In genomic region chr20:41507851-41508250, GRCh38 we compare ENCODE assay signal across 13 cellular contexts.
"Had no signal": no experiment of that assay in that cellular context is flagged by ENCODE, and none has a peak within 500 bp of the region (broad histone marks: within the 10 kb centered on the region; RNA-seq: fewer than 3 reads in every experiment).

No MANE protein-coding gene starts in this region.

- H3K27me3 Mint-ChIP-seq: activated CD8-positive, alpha-beta memory T cell treated with anti-CD3 and anti-CD28 coated beads, Interleukin-2, amount 10 ng/mL, durations not matched to agents 7 days and 5 days; memory B cell had no signal

- H3K9me3 ChIP-seq: ascending aorta, pancreas, upper lobe of left lung had no signal

- H3K27me3 ChIP-seq: ascending aorta, pancreas, upper lobe of left lung had no signal

- H3K4me3 ChIP-seq: ascending aorta, left ventricle myocardium inferior, pancreas, upper lobe of left lung had no signal

- H3K4me3 Mint-ChIP-seq: activated CD8-positive, alpha-beta memory T cell treated with anti-CD3 and anti-CD28 coated beads, Interleukin-2, amount 10 ng/mL, durations not matched to agents 7 days and 5 days; activated T-cell treated with anti-CD3 and anti-CD28 coated beads, Interleukin-2, amount 50 U/mL, for 4 hours; memory B cell; stimulated activated effector memory CD8-positive, alpha-beta T cell treated with anti-CD3 and anti-CD28 coated beads, Interleukin-12 subunit alpha, Interleukin-12 subunit beta, amount 100 ng/mL, for 72 hours had no signal

- H3K27ac Mint-ChIP-seq: activated CD8-positive, alpha-beta memory T cell treated with anti-CD3 and anti-CD28 coated beads, Interleukin-2, amount 10 ng/mL, durations not matched to agents 7 days and 5 days; memory B cell; stimulated activated effector memory CD8-positive, alpha-beta T cell treated with anti-CD3 and anti-CD28 coated beads, Interleukin-12 subunit alpha, Interleukin-12 subunit beta, amount 100 ng/mL, for 72 hours had no signal

- ATAC-seq: activated CD8-positive, alpha-beta memory T cell treated with anti-CD3 and anti-CD28 coated beads, Interleukin-2, amount 10 ng/mL, durations not matched to agents 7 days and 5 days; activated T-cell treated with anti-CD3 and anti-CD28 coated beads, Interleukin-2, amount 50 U/mL, for 4 hours; stimulated activated effector memory CD8-positive, alpha-beta T cell treated with anti-CD3 and anti-CD28 coated beads, Interleukin-12 subunit alpha, Interleukin-12 subunit beta, amount 100 ng/mL, for 72 hours had no signal

- H3K27ac ChIP-seq: ascending aorta, left ventricle myocardium inferior had no signal

- H3K36me3 ChIP-seq: pancreas had no signal

- DNase-seq: activated CD4-positive, alpha-beta T cell treated with anti-CD3 and anti-CD28 coated beads, Interleukin-2, amount 50 U/mL, for 4 hours; activated CD4-positive, CD25-positive, alpha-beta regulatory T cell treated with anti-CD3 and anti-CD28 coated beads, Interleukin-2, amount 50 U/mL, for 72 hours; activated CD8-positive, alpha-beta memory T cell treated with anti-CD3 and anti-CD28 coated beads, Interleukin-2, amount 10 ng/mL, durations not matched to agents 7 days and 5 days; activated T-cell treated with anti-CD3 and anti-CD28 coated beads, Interleukin-2, amount 50 U/mL, for 4 hours; foreskin melanocyte; head of caudate nucleus; left ventricle myocardium inferior; pancreas; retina; upper lobe of left lung had no signal
